Comparison of ENCODE assay signal across 27 cellular contexts in genomic region chr5:35626108-35626507, GRCh38. TPM values are rescaled to one million over a fixed set of nuclear protein-coding genes. Genes with fewer than 3 reads are reported as not detected.
DNase-seq lines count a peak whose midpoint lies in the region; ATAC-seq, FAIRE-seq and TF ChIP-seq lines count a peak whose summit lies in the region.
"Had no signal": no experiment of that assay in that cellular context is flagged by ENCODE, and none has a peak within 500 bp of the region (broad histone marks: within the 10 kb centered on the region; RNA-seq: fewer than 3 reads in every experiment).

No MANE protein-coding gene starts in this region.

- no peak overlapping the region for H3K9ac ChIP-seq in GM12878 (ENCODE audit: control insufficient read depth, insufficient read depth, low read length)
- H3K9ac ChIP-seq: SK-N-SH had no signal

- BruUV-seq in GM12878 (replicated peaks; lab: Mats Ljungman, UMichigan), result no TSS peak

- POLR2A ChIA-PET in GM12878 (lab: Charles Lee), result interaction anchor here (1.0 kb wide), 1 partner anchor 35 kb away, joined by 3 read pairs; no protein-coding TSS in a partner anchor
- POLR2A ChIA-PET in HEK293T (lab: Yijun Ruan, JAX), result no interaction called here

- H3K79me2 ChIP-seq in GM12878 (ENCODE audit: control insufficient read depth, insufficient read depth, low read length), result no peaks in the 10 kb centered on the region
- H3K79me2 ChIP-seq in GM23338 (replicated peaks; ENCODE audit: insufficient read depth), result no peaks in the 10 kb centered on the region

- H3K27me3 Mint-ChIP-seq in activated CD8-positive, alpha-beta memory T cell treated with anti-CD3 and anti-CD28 coated beads, Interleukin-2, amount 10 ng/mL, durations not matched to agents 7 days and 5 days, result no peaks in the 10 kb centered on the region
- no peaks in the 10 kb centered on the region for H3K27me3 Mint-ChIP-seq in stimulated activated naive CD8-positive, alpha-beta T cell treated with anti-CD3 and anti-CD28 coated beads, Interleukin-15, Interleukin-2, amounts not matched to agents 100 ng/mL and 50 ng/mL, for 24 hours
- peaks cover 2% of the 10 kb centered on the region for H3K27me3 Mint-ChIP-seq in GM23338 (ENCODE audit: insufficient read depth, low read depth, poor library complexity)
- H3K27me3 Mint-ChIP-seq: activated naive CD4-positive, alpha-beta T cell treated with anti-CD3 and anti-CD28 coated beads, Interleukin-2, amount 50 U/mL, for 24 hours; brain had no signal

- TF ChIP-seq EP300 in GM12878 (IDR thresholded peaks at IDR 0.05; ENCODE audit: borderline replicate concordance in 1 of 2, control insufficient read depth in 1 of 2, low read depth in 2 of 2, low read length in 2 of 2), result no peak

- H3K27ac Mint-ChIP-seq in activated CD8-positive, alpha-beta memory T cell treated with anti-CD3 and anti-CD28 coated beads, Interleukin-2, amount 10 ng/mL, durations not matched to agents 7 days and 5 days, result peak overlapping the region; percentile 66
- peak overlapping the region; percentile 87 for H3K27ac Mint-ChIP-seq in stimulated activated naive CD8-positive, alpha-beta T cell treated with anti-CD3 and anti-CD28 coated beads, Interleukin-15, Interleukin-2, amounts not matched to agents 100 ng/mL and 50 ng/mL, for 24 hours
- H3K27ac Mint-ChIP-seq in GM23338, result no peak overlapping the region
- H3K27ac Mint-ChIP-seq: activated naive CD4-positive, alpha-beta T cell treated with anti-CD3 and anti-CD28 coated beads, Interleukin-2, amount 50 U/mL, for 24 hours; brain had no signal

- FAIRE-seq in GM12878 (lab: Jason Lieb, UNC), result peak; percentile 7
- FAIRE-seq: GM18507, HTR-8/SVneo had no signal

- SMC1A ChIA-PET in GM12878 (lab: Charles Lee; ENCODE audit: uncharacterized antibody, unreplicated experiment), result interaction anchor here (1.1 to 1.9 kb wide), 2 partner anchors 12 to 15 kb away, joined by 3 to 9 read pairs; no protein-coding TSS in a partner anchor

- H3K4me3 ChIP-seq in GM12878 (no peak overlapping the region), GM23338 (no peak overlapping the region)
- H3K4me3 ChIP-seq: gastroesophageal sphincter, psoas muscle had no signal

- RAD21 ChIA-PET in GM12878 (lab: Charles Lee; ENCODE audit: unreplicated experiment), result interaction anchor here (0.7 to 1.0 kb wide), 2 partner anchors 25 to 443 kb away, joined by 3 read pairs; no protein-coding TSS in a partner anchor

- H3K4me1 ChIP-seq in GM12878 (ENCODE audit: control insufficient read depth, insufficient read depth, low read length), result no peaks in the 10 kb centered on the region
- H3K4me1 ChIP-seq in GM23338 (ENCODE audit: insufficient read depth), result no peaks in the 10 kb centered on the region
- H3K4me1 ChIP-seq: gastroesophageal sphincter, psoas muscle had no signal

- H3K27ac ChIP-seq in GM12878 (ENCODE audit: control insufficient read depth, insufficient read depth), result no peak overlapping the region
- H3K27ac ChIP-seq in GM23338 (ENCODE audit: low read depth), result no peak overlapping the region
- H3K27ac ChIP-seq: C4-2B, gastroesophageal sphincter, psoas muscle, VCaP had no signal

- TF ChIP-seq CTCF in GM12878 (IDR thresholded peaks at IDR 0.05 in 2 of 3, conservative IDR thresholded peaks at IDR 0.05 in 1 of 3; ENCODE audit: control insufficient read depth in 2 of 3, extremely low read depth in 1 of 3, insufficient read depth in 1 of 3, low read depth in 3 of 3, low read length in 3 of 3) (no peak), GM23338 (conservative IDR thresholded peaks at IDR 0.05; ENCODE audit: low read depth in 2 of 2) (no peak)

- H3K36me3 Mint-ChIP-seq in activated CD8-positive, alpha-beta memory T cell treated with anti-CD3 and anti-CD28 coated beads, Interleukin-2, amount 10 ng/mL, durations not matched to agents 7 days and 5 days, result peaks cover 33% of the 10 kb centered on the region
- H3K36me3 Mint-ChIP-seq in stimulated activated naive CD8-positive, alpha-beta T cell treated with anti-CD3 and anti-CD28 coated beads, Interleukin-15, Interleukin-2, amounts not matched to agents 100 ng/mL and 50 ng/mL, for 24 hours (ENCODE audit: low read depth), result peaks cover 26% of the 10 kb centered on the region
- H3K36me3 Mint-ChIP-seq in GM23338 (ENCODE audit: low read depth), result no peaks in the 10 kb centered on the region

- H3K4me3 Mint-ChIP-seq in activated CD8-positive, alpha-beta memory T cell treated with anti-CD3 and anti-CD28 coated beads, Interleukin-2, amount 10 ng/mL, durations not matched to agents 7 days and 5 days, result peak overlapping the region; percentile 11
- H3K4me3 Mint-ChIP-seq in stimulated activated naive CD8-positive, alpha-beta T cell treated with anti-CD3 and anti-CD28 coated beads, Interleukin-15, Interleukin-2, amounts not matched to agents 100 ng/mL and 50 ng/mL, for 24 hours, result no peak overlapping the region
- H3K4me3 Mint-ChIP-seq in GM23338, result no peak overlapping the region
- H3K4me3 Mint-ChIP-seq: activated naive CD4-positive, alpha-beta T cell treated with anti-CD3 and anti-CD28 coated beads, Interleukin-2, amount 50 U/mL, for 24 hours; brain had no signal

- no peak overlapping the region for H3K4me2 ChIP-seq in GM12878 (ENCODE audit: control insufficient read depth, insufficient read depth)
- H3K4me2 ChIP-seq in GM23338, result no peak overlapping the region
- H3K4me2 ChIP-seq: SK-N-SH had no signal

- no peaks in the 10 kb centered on the region for H3K9me3 ChIP-seq in GM12878 (replicated peaks; ENCODE audit: control insufficient read depth, insufficient read depth, low read length)
- H3K9me3 ChIP-seq: gastroesophageal sphincter, psoas muscle, SK-N-SH had no signal

- peaks cover 7% of the 10 kb centered on the region for H3K9me3 Mint-ChIP-seq in activated CD8-positive, alpha-beta memory T cell treated with anti-CD3 and anti-CD28 coated beads, Interleukin-2, amount 10 ng/mL, durations not matched to agents 7 days and 5 days (ENCODE audit: low read depth)
- peaks cover 6% of the 10 kb centered on the region for H3K9me3 Mint-ChIP-seq in stimulated activated naive CD8-positive, alpha-beta T cell treated with anti-CD3 and anti-CD28 coated beads, Interleukin-15, Interleukin-2, amounts not matched to agents 100 ng/mL and 50 ng/mL, for 24 hours
- H3K9me3 Mint-ChIP-seq in GM23338, result peaks cover 4% of the 10 kb centered on the region; the same call in 2 of the 3 replicates

- 30% methylated on average over 1 of the region's 1 CpG for WGBS in GM12878 (ENCODE audit: insufficient coverage, insufficient replicate concordance, low lambda C conversion rate, missing lambda C conversion rate)

- H3K9me2 ChIP-seq in GM23338 (ENCODE audit: insufficient read depth), result no peaks in the 10 kb centered on the region; the same call in 1 of the 2 replicates
- H3K9me2 ChIP-seq: SK-N-SH had no signal

- no peaks in the 10 kb centered on the region for H3K36me3 ChIP-seq in GM12878 (ENCODE audit: control insufficient read depth in 2 of 2, insufficient read depth in 2 of 2, low read length in 1 of 2)
- no peaks in the 10 kb centered on the region for H3K36me3 ChIP-seq in GM23338 (ENCODE audit: insufficient read depth)

- intact Hi-C loops in GM12878 (cut with micrococcal nuclease; ENCODE audit: unreplicated experiment), result no loop called here

- H2AFZ ChIP-seq in GM12878 (ENCODE audit: control insufficient read depth, low read depth, low read length) (no peak overlapping the region), GM23338 (no peak overlapping the region)

- TF ChIP-seq POLR2A in GM12878 (IDR thresholded peaks at IDR 0.05; ENCODE audit: low read depth, low read length), result no peak

- DNase-seq in activated CD8-positive, alpha-beta memory T cell treated with anti-CD3 and anti-CD28 coated beads, Interleukin-2, amount 10 ng/mL, durations not matched to agents 7 days and 5 days, result no peak
- DNase-seq in activated CD8-positive, alpha-beta memory T cell treated with anti-CD3 and anti-CD28 coated beads, Interleukin-2, amount 50 U/mL, for 48 hours, result no peak
- peak; percentile 65 for DNase-seq in HCEC 1CT
- DNase-seq in GM12878 (ENCODE audit: low read depth, low spot score), result no peak
- no peak for DNase-seq in HEK293T (ENCODE audit: extremely low spot score)
- no peak for DNase-seq in GM23338 (ENCODE audit: low spot score)
- DNase-seq: Calu3; effector CD4-positive, alpha-beta T cell; erythroblast; kidney glomerular epithelial cell; mammary epithelial cell; MV-4-11; NCI-H1694; NCI-H526 treated with DMSO at 0.1 percent for 48 hours; psoas muscle; RPMI8226; SK-N-SH; stimulated activated CD4-positive, alpha-beta T cell treated with anti-CD3 and anti-CD28 coated beads, Interleukin-1b, Interleukin-23, amount 100 ng/mL, for 48 hours had no signal

- no peaks in the 10 kb centered on the region for H3K27me3 ChIP-seq in GM12878 (replicated peaks in 1 of 2; ENCODE audit: control insufficient read depth in 2 of 2, insufficient read depth in 2 of 2, low read length in 1 of 2)
- no peaks in the 10 kb centered on the region for H3K27me3 ChIP-seq in GM23338 (ENCODE audit: insufficient read depth)
- H3K27me3 ChIP-seq: gastroesophageal sphincter had no signal

- ATAC-seq in activated CD8-positive, alpha-beta memory T cell treated with anti-CD3 and anti-CD28 coated beads, Interleukin-2, amount 10 ng/mL, durations not matched to agents 7 days and 5 days, result peak; percentile 66
- no peak for ATAC-seq in GM12878
- no peak for ATAC-seq in GM18907 (IDR thresholded peaks at IDR 0.05; ENCODE audit: unreplicated experiment)
- no peak for ATAC-seq in GM23338
- ATAC-seq: gastroesophageal sphincter, psoas muscle had no signal

- no peak for TF ChIP-seq RAD21 in GM12878 (IDR thresholded peaks at IDR 0.05; ENCODE audit: insufficient read depth, low read depth, low read length)

- in situ Hi-C loops in GM12878 (cut with MboI), result no loop called here

- no peaks in the 10 kb centered on the region for H3F3A ChIP-seq in GM23338 (replicated peaks; ENCODE audit: low read depth)

- H3K4me1 Mint-ChIP-seq in activated CD8-positive, alpha-beta memory T cell treated with anti-CD3 and anti-CD28 coated beads, Interleukin-2, amount 10 ng/mL, durations not matched to agents 7 days and 5 days, result peaks cover 39% of the 10 kb centered on the region
- H3K4me1 Mint-ChIP-seq in stimulated activated naive CD8-positive, alpha-beta T cell treated with anti-CD3 and anti-CD28 coated beads, Interleukin-15, Interleukin-2, amounts not matched to agents 100 ng/mL and 50 ng/mL, for 24 hours (ENCODE audit: low read depth), result peaks cover 35% of the 10 kb centered on the region
- no peaks in the 10 kb centered on the region for H3K4me1 Mint-ChIP-seq in GM23338
- H3K4me1 Mint-ChIP-seq: brain had no signal

- CTCF ChIA-PET in activated CD8-positive, alpha-beta memory T cell treated with anti-CD3 and anti-CD28 coated beads, Interleukin-2, amount 10 ng/mL, durations not matched to agents 7 days and 5 days (lab: Charles Lee), result interaction anchor here (0.7 to 3.6 kb wide), 6 partner anchors 8 to 300 kb away, joined by 3 to 13 read pairs (median 4); partner anchors contain the start of gene SPEF2
- CTCF ChIA-PET in GM12878 (lab: Yijun Ruan, JAX) (interaction anchor here (0.9 to 2.3 kb wide), 5 partner anchors 8 to 299 kb away, joined by 3 to 5 read pairs (median 4); partner anchors contain the start of gene SPEF2), HEK293T (lab: Yijun Ruan, JAX) (interaction anchor here (0.9 kb wide), 1 partner anchor 9 kb away, joined by 3 read pairs; the partner anchor contains the start of gene SPEF2)

- H4K20me1 ChIP-seq in GM12878 (ENCODE audit: control insufficient read depth, insufficient read depth) (no peaks in the 10 kb centered on the region), GM23338 (replicated peaks; ENCODE audit: insufficient read depth) (no peaks in the 10 kb centered on the region)

RNA-seq across cellular contexts. Expression of gene SPEF2, which starts 8.4 kb away (rescaled TPM):
- total RNA-seq in activated CD8-positive, alpha-beta memory T cell treated with anti-CD3 and anti-CD28 coated beads, Interleukin-2, amount 10 ng/mL, durations not matched to agents 7 days and 5 days, result 10 to 100 TPM in 1 of 2 experiments, 1 to 10 TPM in 1; 5.6 to 14.1 TPM
- total RNA-seq in GM12878 (2013; cell fraction: nucleolus; rRNA removed), result 7.4 and 11.3 TPM in 2 replicates
- total RNA-seq in GM12878 (2014; rRNA removed), result 0.11 TPM in 1 of 2 replicates, not detected in the other
- total RNA-seq in GM12878 (2014; rRNA removed; fragmentation: Illumina TruSeq; extraction: Trizol), result 0.05 and 0.27 TPM in 2 replicates
- 0.24 TPM in 1 of 2 replicates, not detected in the other for total RNA-seq in GM12878 (2021)
- not detected for polyA plus RNA-seq in GM12878 (2011; ENCODE audit: low read depth)
- 2.0 and 3.9 TPM in 2 replicates for polyA plus RNA-seq in GM12878 (2011; rRNA removed)
- polyA plus RNA-seq in GM12878 (2011; cell fraction: cytosol; rRNA removed), result 0.48 TPM in 2 replicates
- polyA plus RNA-seq in GM12878 (2011; cell fraction: nucleus; rRNA removed), result 3.3 and 5.0 TPM in 2 replicates
- polyA plus RNA-seq in GM12878 (2012), result 0.07 TPM in 1 of 2 replicates, not detected in the other
- polyA plus RNA-seq in GM12878 (2014; fragmentation: Illumina TruSeq; extraction: Trizol), result 0.07 and 0.38 TPM in 2 replicates
- polyA plus RNA-seq in GM12878 (2014; fragmentation: Nextera tagmentation; extraction: Ambion mirVana), result under 1 TPM; 0.03 to 0.05 TPM
- 0.14 TPM in 1 of 2 replicates, not detected in the other for polyA plus RNA-seq in GM12878 (2014; rRNA removed)
- under 1 TPM in 1 of 2 experiments, not detected in 1; 0.04 TPM for polyA plus RNA-seq in GM12878 (2016; fragmentation: Nextera tagmentation; extraction: Ambion mirVana)
- polyA minus RNA-seq in GM12878 (2011; rRNA and poly(A)+ RNA removed), result 0.77 and 1.2 TPM in 2 replicates
- not detected in 2 replicates for polyA minus RNA-seq in GM12878 (2011; cell fraction: cytosol; rRNA and poly(A)+ RNA removed)
- 3.4 TPM in 2 replicates for polyA minus RNA-seq in GM12878 (2011; cell fraction: nucleus; rRNA and poly(A)+ RNA removed)
- total RNA-seq in GM23338 (2014; rRNA removed; shearing (Covaris generic)), result 0.17 and 7.4 TPM in 2 replicates
- 0.21 and 0.28 TPM in 2 replicates for polyA plus RNA-seq in GM23338 (2016; fragmentation: Nextera tagmentation; extraction: Ambion mirVana)
